ENCODE assay signal across 32 cellular contexts in the genomic region with DNA sequence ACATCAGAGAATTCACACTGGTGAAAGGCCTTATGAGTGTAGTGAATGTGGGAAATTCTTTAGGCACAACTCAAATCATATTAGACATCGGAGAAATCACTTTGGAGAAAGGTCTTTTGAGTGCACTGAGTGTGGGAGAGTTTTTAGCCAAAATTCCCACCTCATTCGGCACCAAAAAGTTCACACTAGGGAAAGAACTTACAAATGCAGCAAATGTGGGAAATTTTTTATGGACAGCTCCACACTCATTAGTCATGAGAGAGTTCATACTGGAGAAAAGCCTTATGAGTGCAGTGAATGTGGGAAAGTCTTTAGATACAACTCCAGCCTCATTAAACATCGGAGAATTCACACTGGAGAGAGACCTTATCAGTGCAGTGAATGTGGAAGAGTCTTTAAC. TPM values are rescaled to one million over a fixed set of nuclear protein-coding genes. Genes with fewer than 3 reads are reported as not detected.
"Had no signal": no experiment of that assay in that cellular context is flagged by ENCODE, and none has a peak within 500 bp of the region (broad histone marks: within the 10 kb centered on the region; RNA-seq: fewer than 3 reads in every experiment).

No MANE protein-coding gene starts in this region.

- H2AFZ ChIP-seq: PC-9 had no signal

- H3K4me3 Mint-ChIP-seq: activated B cell treated with CpG ODN at 0.5 μM for 24 hours; activated CD4-positive, alpha-beta memory T cell treated with anti-CD3 and anti-CD28 coated beads for 36 hours; activated naive CD4-positive, alpha-beta T cell treated with anti-CD3 and anti-CD28 coated beads for 36 hours; activated naive CD8-positive, alpha-beta T cell; activated naive CD8-positive, alpha-beta T cell treated with anti-CD3 and anti-CD28 coated beads, Interleukin-2, amount 50 U/mL, for 24 hours; activated T-cell treated with anti-CD3 and anti-CD28 coated beads, Interleukin-2, amount 50 U/mL, for 4 hours; activated T-helper 1 cell treated with anti-CD3 and anti-CD28 coated beads, Interleukin-12 subunit alpha, Interleukin-12 subunit beta, Interleukin-2, Interleukin-4 antibody, amounts not matched to agents 30 ng/mL and 10 ng/mL and 1 ng/mL, durations not matched to agents 14 hours and 24 hours and 36 hours; brain had no signal

- H3K4me2 ChIP-seq: PC-9 had no signal

- H3K27ac ChIP-seq: PC-9, VCaP had no signal

- H3K4me1 Mint-ChIP-seq: activated B cell treated with CpG ODN at 0.5 μM for 24 hours; activated naive CD8-positive, alpha-beta T cell treated with anti-CD3 and anti-CD28 coated beads, Interleukin-2, amount 50 U/mL, for 24 hours; brain had no signal

- ATAC-seq: activated naive CD8-positive, alpha-beta T cell treated with anti-CD3 and anti-CD28 coated beads, Interleukin-2, amount 50 U/mL, for 24 hours; activated T-cell treated with anti-CD3 and anti-CD28 coated beads, Interleukin-2, amount 50 U/mL, for 4 hours had no signal

- DNase-seq: activated B cell treated with CpG ODN at 0.5 μM for 24 hours; activated CD4-positive, alpha-beta memory T cell treated with anti-CD3 and anti-CD28 coated beads for 36 hours; activated CD4-positive, alpha-beta T cell treated with anti-CD3 and anti-CD28 coated beads for 4 hours; activated CD4-positive, alpha-beta T cell treated with anti-CD3 and anti-CD28 coated beads, Interleukin-2, amount 50 U/mL, for 1 hour; activated CD4-positive, CD25-positive, alpha-beta regulatory T cell treated with anti-CD3 and anti-CD28 coated beads, Interleukin-2, amount 50 U/mL, for 72 hours; activated CD8-positive, alpha-beta memory T cell treated with anti-CD3 and anti-CD28 coated beads, Interleukin-2, amount 50 U/mL, for 4 hours; activated gamma-delta T cell treated with Interleukin-2 at 50 U/mL for 16 hours; activated naive CD4-positive, alpha-beta T cell treated with anti-CD3 and anti-CD28 coated beads for 36 hours; activated naive CD8-positive, alpha-beta T cell treated with anti-CD3 and anti-CD28 coated beads, Interleukin-2, amount 50 U/mL, for 24 hours; activated T-cell treated with anti-CD3 and anti-CD28 coated beads for 4 hours; activated T-cell treated with anti-CD3 and anti-CD28 coated beads, Interleukin-2, amount 50 U/mL, for 4 hours; anterior cingulate cortex; central memory CD4-positive, alpha-beta T cell; NCI-H1105; NCI-H1417 treated with DMSO at 0.1 percent for 48 hours; NCI-H187 treated with DMSO at 0.1 percent for 48 hours; NCI-H2081; NCI-H226; NCI-H446 treated with DMSO at 0.1 percent for 48 hours; NCI-H524; PC-9; Right ventricle myocardium superior; SW 1271; T-helper 1 cell; T-helper 2 cell; T-helper 9 cell had no signal

- FAIRE-seq: bronchial epithelial cell had no signal

- H3K27ac Mint-ChIP-seq: activated B cell treated with CpG ODN at 0.5 μM for 24 hours; activated CD4-positive, alpha-beta memory T cell treated with anti-CD3 and anti-CD28 coated beads for 36 hours; activated naive CD4-positive, alpha-beta T cell treated with anti-CD3 and anti-CD28 coated beads for 36 hours; activated naive CD8-positive, alpha-beta T cell; activated naive CD8-positive, alpha-beta T cell treated with anti-CD3 and anti-CD28 coated beads, Interleukin-2, amount 50 U/mL, for 24 hours; activated T-helper 1 cell treated with anti-CD3 and anti-CD28 coated beads, Interleukin-12 subunit alpha, Interleukin-12 subunit beta, Interleukin-2, Interleukin-4 antibody, amounts not matched to agents 30 ng/mL and 10 ng/mL and 1 ng/mL, durations not matched to agents 14 hours and 24 hours and 36 hours; brain had no signal

- H3K4me3 ChIP-seq: PC-9 had no signal

- H3K27me3 Mint-ChIP-seq: activated B cell treated with CpG ODN at 0.5 μM for 24 hours; activated CD4-positive, alpha-beta memory T cell treated with anti-CD3 and anti-CD28 coated beads for 36 hours; activated naive CD8-positive, alpha-beta T cell; activated naive CD8-positive, alpha-beta T cell treated with anti-CD3 and anti-CD28 coated beads, Interleukin-2, amount 50 U/mL, for 24 hours; brain had no signal

RNA-seq across cellular contexts. Expression of a gene that starts 35.9 kb away (rescaled TPM):
- total RNA-seq: activated T-helper 1 cell treated with anti-CD3 and anti-CD28 coated beads, Interleukin-12 subunit alpha, Interleukin-12 subunit beta, Interleukin-2, Interleukin-4 antibody, amounts not matched to agents 30 ng/mL and 10 ng/mL and 1 ng/mL, durations not matched to agents 14 hours and 24 hours and 36 hours; M059J had no signal
